Comparison of ENCODE assay signal across 8 cellular contexts in genomic region chrX:2609431-2610238, GRCh38.
DNase-seq lines count a peak whose midpoint lies in the region; ATAC-seq, FAIRE-seq and TF ChIP-seq lines count a peak whose summit lies in the region.

No MANE protein-coding gene starts in this region.

- peak; percentile 23 for FAIRE-seq in GM19239 (lab: Jason Lieb, UNC)
- FAIRE-seq in pancreas (lab: Jason Lieb, UNC), result no peak

- peak overlapping the region; percentile 50 to 86 (median 78) for H3K4me3 ChIP-seq in pancreas

- intact Hi-C loops in pancreas (cut with DNase I), result no loop called here

- H3K36me3 ChIP-seq in pancreas, result no peaks in the 10 kb centered on the region

- H3K9me3 ChIP-seq in pancreas, result no peaks in the 10 kb centered on the region

- WGBS in pancreas, 2 donors, result 0 to 1% methylated on average over 30 to 44 of the region's 44 CpGs

- DNase-seq in A172 (ENCODE audit: low spot score) (peak; percentile 45), GM19239 (ENCODE audit: insufficient read length, low spot score) (peak; percentile 19), NCI-H226 (peak; percentile 3), epithelial cell of prostate (ENCODE audit: low read depth, low spot score) (no peak), pancreas (peak in 1 of 6 donors; percentile 1), D341Med (ENCODE audit: low spot score) (no peak)

- H3K4me1 ChIP-seq in pancreas, result no peaks in the 10 kb centered on the region

- ATAC-seq in pancreas, result peak in 2 of 4 donors; percentile 2 to 4
- ATAC-seq in HG03097 (IDR thresholded peaks at IDR 0.05; ENCODE audit: low FRiP score, unreplicated experiment), result no peak
- ATAC-seq in HG03175 (IDR thresholded peaks at IDR 0.05; ENCODE audit: unreplicated experiment), result no peak

- TF ChIP-seq CTCF in pancreas (IDR thresholded peaks at IDR 0.05), result no peak

- H3K27ac ChIP-seq in epithelial cell of prostate (peak overlapping the region; percentile 70), pancreas (peak overlapping the region; percentile 39 to 81 (median 60))

- H3K27me3 ChIP-seq in pancreas, result no peaks in the 10 kb centered on the region

Comparison
In these comparisons a context has a peak if more than half of its experiments do, and no peak if none do; other contexts are left out.
1. DNase-seq: peak in A172 (single experiment), GM19239 (single experiment) and NCI-H226 (single experiment); none in epithelial cell of prostate (single experiment) and D341Med (single experiment).